15 cellular contexts compared by ENCODE assay signal in the genomic region with DNA sequence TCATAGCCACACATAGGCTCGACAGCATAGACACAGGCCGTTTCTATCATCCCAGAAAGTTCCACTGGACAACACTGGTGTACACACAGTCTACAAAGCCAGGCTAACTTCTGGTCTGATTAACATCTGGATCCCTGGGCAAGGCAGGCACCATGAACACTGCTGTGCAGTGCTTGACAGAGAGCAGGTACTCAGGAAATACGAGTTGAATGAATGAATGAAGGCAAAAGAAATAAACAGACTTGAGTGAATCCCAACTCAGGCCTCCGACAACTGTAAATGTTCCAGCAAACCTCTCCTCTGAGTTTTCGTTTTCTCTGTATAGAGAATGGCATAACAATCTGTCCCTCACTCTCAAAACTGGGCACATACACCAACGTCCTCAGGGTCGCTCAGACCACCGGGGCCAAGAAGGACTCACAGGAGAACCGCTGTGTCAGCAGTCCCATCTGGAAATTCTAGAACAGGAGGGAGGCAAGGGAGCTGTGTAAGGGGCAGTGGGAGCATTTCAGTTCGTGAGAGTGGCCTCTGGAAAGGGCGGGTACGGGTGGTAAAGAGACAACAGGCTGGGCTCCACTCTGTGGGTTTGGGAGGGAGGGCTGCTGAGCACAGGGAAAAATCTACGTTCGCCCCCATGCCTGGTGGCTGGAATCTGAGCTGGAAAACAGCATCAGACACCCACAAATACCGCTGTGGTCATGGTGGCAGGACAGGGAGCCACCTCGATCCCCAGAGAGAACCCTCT. TPM values are rescaled to one million over a fixed set of nuclear protein-coding genes. Genes with fewer than 3 reads are reported as not detected.
A peak's percentile ranks its signal among the peaks of the same experiment; 100 is the strongest.
DNase-seq lines count a peak whose midpoint lies in the region; ATAC-seq and TF ChIP-seq lines count a peak whose summit lies in the region.
"Had no signal": no experiment of that assay in that cellular context is flagged by ENCODE, and none has a peak within 500 bp of the region (broad histone marks: within the 10 kb centered on the region; RNA-seq: fewer than 3 reads in every experiment).

No MANE protein-coding gene starts in this region.

- H3K4me3 ChIP-seq in muscle layer of colon (ENCODE audit: low read depth in 1 of 2, low read length in 2 of 2) (no peak overlapping the region), suprapubic skin (no peak overlapping the region)
- H3K4me3 ChIP-seq: mucosa of descending colon had no signal

- ATAC-seq in activated T-cell treated with anti-CD3 and anti-CD28 coated beads, Interleukin-2, amount 50 U/mL, for 72 hours (replicated peaks in 1 of 2): no peak
- no peak for ATAC-seq in T-helper 17 cell
- no peak for ATAC-seq in activated CD4-positive, CD25-positive, alpha-beta regulatory T cell treated with anti-CD3 and anti-CD28 coated beads, Interleukin-2, amount 50 U/mL, for 24 hours
- ATAC-seq: mucosa of descending colon had no signal

- no peak overlapping the region for H3K4me3 Mint-ChIP-seq in activated T-cell treated with anti-CD3 and anti-CD28 coated beads, Interleukin-2, amount 50 U/mL, for 24 hours
- H3K4me3 Mint-ChIP-seq in activated T-cell treated with anti-CD3 and anti-CD28 coated beads, Interleukin-2, amount 50 U/mL, for 72 hours: no peak overlapping the region
- no peak overlapping the region for H3K4me3 Mint-ChIP-seq in T-helper 17 cell

- peaks cover 32% of the 10 kb centered on the region for H3K36me3 Mint-ChIP-seq in activated T-cell treated with anti-CD3 and anti-CD28 coated beads, Interleukin-2, amount 50 U/mL, for 24 hours (ENCODE audit: low read depth)
- H3K36me3 Mint-ChIP-seq in activated T-cell treated with anti-CD3 and anti-CD28 coated beads, Interleukin-2, amount 50 U/mL, for 72 hours (ENCODE audit: insufficient read depth in 2 of 2): peaks cover 0 to 4% of the 10 kb centered on the region in 2 donors
- H3K36me3 Mint-ChIP-seq in T-helper 17 cell (ENCODE audit: low read depth): no peaks in the 10 kb centered on the region

- DNase-seq in activated T-cell treated with anti-CD3 and anti-CD28 coated beads, Interleukin-2, amount 50 U/mL, for 24 hours: no peak
- no peak for DNase-seq in activated T-cell treated with anti-CD3 and anti-CD28 coated beads, Interleukin-2, amount 50 U/mL, for 72 hours
- DNase-seq in T-helper 17 cell (no peak), suprapubic skin (ENCODE audit: low spot score in 2 of 2) (no peak), DMS 273 treated with DMSO at 0.1 percent for 48 hours (lab: John Stamatoyannopoulos, UW) (no peak)
- DNase-seq in effector CD8-positive, alpha-beta T cell (lab: John Stamatoyannopoulos, UW): no peak
- DNase-seq: activated naive CD4-positive, alpha-beta T cell; Karpas-422; mucosa of descending colon; NCI-H748 treated with DMSO at 0.1 percent for 48 hours; RPMI8226; stimulated activated CD4-positive, alpha-beta T cell treated with anti-CD3 and anti-CD28 coated beads, Interleukin-2, amount 100 ng/mL, for 48 hours; T1000 had no signal

- TF ChIP-seq POLR2A in suprapubic skin (IDR thresholded peaks at IDR 0.05): no peak

- peak overlapping the region; percentile 42 for H3K27ac Mint-ChIP-seq in activated T-cell treated with anti-CD3 and anti-CD28 coated beads, Interleukin-2, amount 50 U/mL, for 24 hours
- no peak overlapping the region for H3K27ac Mint-ChIP-seq in activated T-cell treated with anti-CD3 and anti-CD28 coated beads, Interleukin-2, amount 50 U/mL, for 72 hours
- H3K27ac Mint-ChIP-seq in T-helper 17 cell: peak overlapping the region; percentile 19

- no peaks in the 10 kb centered on the region for H3K9me3 Mint-ChIP-seq in activated T-cell treated with anti-CD3 and anti-CD28 coated beads, Interleukin-2, amount 50 U/mL, for 24 hours
- no peaks in the 10 kb centered on the region for H3K9me3 Mint-ChIP-seq in activated T-cell treated with anti-CD3 and anti-CD28 coated beads, Interleukin-2, amount 50 U/mL, for 72 hours

- no peak for TF ChIP-seq CTCF in suprapubic skin (IDR thresholded peaks at IDR 0.05)

- no peak overlapping the region for H3K9ac ChIP-seq in muscle layer of colon (ENCODE audit: low read length)

- H3K27ac ChIP-seq in muscle layer of colon (ENCODE audit: low read depth, low read length) (peak overlapping the region; percentile 16), suprapubic skin (peak overlapping the region; percentile 51)

- H3K9me3 ChIP-seq in T-helper 17 cell (ENCODE audit: control insufficient read depth, low read length, poor library complexity, severe bottlenecking) (no peaks in the 10 kb centered on the region), muscle layer of colon (ENCODE audit: low read length) (no peaks in the 10 kb centered on the region), suprapubic skin (no peaks in the 10 kb centered on the region)
- H3K9me3 ChIP-seq: mucosa of descending colon had no signal

- no peaks in the 10 kb centered on the region for H3K27me3 ChIP-seq in muscle layer of colon (ENCODE audit: control insufficient read depth in 1 of 2, insufficient read depth in 2 of 2, low read length in 2 of 2)
- H3K27me3 ChIP-seq in suprapubic skin: no peaks in the 10 kb centered on the region

- H3K36me3 ChIP-seq in muscle layer of colon (ENCODE audit: insufficient read depth, low read length) (no peaks in the 10 kb centered on the region), suprapubic skin (no peaks in the 10 kb centered on the region)

- H3K4me1 Mint-ChIP-seq in activated T-cell treated with anti-CD3 and anti-CD28 coated beads, Interleukin-2, amount 50 U/mL, for 24 hours (ENCODE audit: low read depth): peaks cover 79% of the 10 kb centered on the region
- peaks cover 72% of the 10 kb centered on the region for H3K4me1 Mint-ChIP-seq in activated T-cell treated with anti-CD3 and anti-CD28 coated beads, Interleukin-2, amount 50 U/mL, for 72 hours (ENCODE audit: low read depth)
- peaks cover 43% of the 10 kb centered on the region for H3K4me1 Mint-ChIP-seq in T-helper 17 cell

- no peak for TF ChIP-seq EP300 in suprapubic skin (IDR thresholded peaks at IDR 0.05)

- H3K27me3 Mint-ChIP-seq in activated T-cell treated with anti-CD3 and anti-CD28 coated beads, Interleukin-2, amount 50 U/mL, for 24 hours: no peaks in the 10 kb centered on the region
- H3K27me3 Mint-ChIP-seq in activated T-cell treated with anti-CD3 and anti-CD28 coated beads, Interleukin-2, amount 50 U/mL, for 72 hours (ENCODE audit: low read depth): no peaks in the 10 kb centered on the region
- H3K27me3 Mint-ChIP-seq in T-helper 17 cell: no peaks in the 10 kb centered on the region

- WGBS in suprapubic skin: 75% methylated on average over 16 of the region's 16 CpGs

- H3K4me1 ChIP-seq in muscle layer of colon (ENCODE audit: insufficient read depth, low read length) (peaks cover 81% of the 10 kb centered on the region), suprapubic skin (peaks cover 59% of the 10 kb centered on the region)

RNA-seq across cellular contexts. Expression of gene ECE1, which starts 15.1 kb away (rescaled TPM):
- 100 to 1,000 TPM; 159 to 193 TPM for total RNA-seq in activated T-cell treated with anti-CD3 and anti-CD28 coated beads, Interleukin-2, amount 50 U/mL, for 72 hours
- total RNA-seq in T-helper 17 cell (100 to 1,000 TPM; 116 to 117 TPM), suprapubic skin (10 to 100 TPM; 40.8 to 64.2 (median 55.3) TPM)
